Comparison of ENCODE assay signal across 8 cellular contexts in genomic region chr14:34693228-34693939, GRCh38. TPM values are rescaled to one million over a fixed set of nuclear protein-coding genes. Genes with fewer than 3 reads are reported as not detected.
DNase-seq lines count a peak whose midpoint lies in the region; ATAC-seq, FAIRE-seq and TF ChIP-seq lines count a peak whose summit lies in the region.

No MANE protein-coding gene starts in this region.

- TSS peak; percentile 88 for BruUV-seq in PC-9 (replicated peaks; lab: Mats Ljungman, UMichigan)

- H3K9me3 ChIP-seq in PC-9 (ENCODE audit: insufficient read depth, low read depth), result no peaks in the 10 kb centered on the region
- H3K9me3 ChIP-seq in colonic mucosa, result no peaks in the 10 kb centered on the region

- intact Hi-C loops in PC-9 (cut with micrococcal nuclease; ENCODE audit: unreplicated experiment) (no loop called here), colonic mucosa (cut with DNase I) (no loop called here), posterior vena cava (cut with DNase I) (no loop called here)

- peak overlapping the region; percentile 47 for H3K56ac ChIP-seq in mesendoderm (ENCODE audit: low read length)

- H3K27me3 ChIP-seq in PC-9 (ENCODE audit: insufficient read depth, low read depth), result no peaks in the 10 kb centered on the region
- H3K27me3 ChIP-seq in colonic mucosa, result no peaks in the 10 kb centered on the region
- no peaks in the 10 kb centered on the region for H3K27me3 ChIP-seq in mesendoderm (ENCODE audit: insufficient read depth, low read length, poor library complexity)

- H3K4ac ChIP-seq in mesendoderm (ENCODE audit: low read depth, low read length), result no peak overlapping the region

- H3K4me1 ChIP-seq in PC-9 (replicated peaks; ENCODE audit: insufficient read depth) (no peaks in the 10 kb centered on the region), colonic mucosa (no peaks in the 10 kb centered on the region), mesendoderm (ENCODE audit: control insufficient read depth, low read depth, low read length) (no peaks in the 10 kb centered on the region)

- no peak overlapping the region for H2AFZ ChIP-seq in PC-9

- no peak overlapping the region for H2BK5ac ChIP-seq in mesendoderm (ENCODE audit: low read length)

- CTCF ChIA-PET in PC-9 (lab: Charles Lee), result interaction anchor here (0.8 to 1.0 kb wide), 2 partner anchors 21 to 30 kb away, joined by 3 to 4 read pairs; no protein-coding TSS in a partner anchor

- H3K9ac ChIP-seq in colonic mucosa (ENCODE audit: low read depth in 2 of 2, low read length in 2 of 2) (peak overlapping the region in 1 of 2 donors; percentile 8), mesendoderm (ENCODE audit: low read length) (no peak overlapping the region)

- no peak overlapping the region for H3K23ac ChIP-seq in mesendoderm (ENCODE audit: low read length)

- H3K79me2 ChIP-seq in PC-9 (ENCODE audit: low read depth), result no peaks in the 10 kb centered on the region
- H3K79me2 ChIP-seq in mesendoderm (ENCODE audit: control insufficient read depth, insufficient read depth, low read length), result no peaks in the 10 kb centered on the region

- no peak overlapping the region for H2BK120ac ChIP-seq in mesendoderm (ENCODE audit: low read depth, low read length)

- no peak overlapping the region for H4K5ac ChIP-seq in mesendoderm (ENCODE audit: low read length)

- H3K9me2 ChIP-seq in PC-9 (ENCODE audit: insufficient read depth), result no peaks in the 10 kb centered on the region

- TF ChIP-seq POLR2A in GM12891 (IDR thresholded peaks at IDR 0.05; ENCODE audit: low read depth, low read length), result no peak

- no peak overlapping the region for H3K4me3 ChIP-seq in PC-9
- H3K4me3 ChIP-seq in colonic mucosa, result peak overlapping the region; percentile 25
- no peak overlapping the region for H3K4me3 ChIP-seq in mesendoderm (ENCODE audit: low read length)

- H3K27ac ChIP-seq in PC-9 (no peak overlapping the region), colonic mucosa (no peak overlapping the region), mesendoderm (ENCODE audit: low read depth, low read length) (no peak overlapping the region)

- no peak overlapping the region for H4K8ac ChIP-seq in mesendoderm (ENCODE audit: low read depth, low read length)

- peak; percentile 41 for FAIRE-seq in GM12891 (lab: Jason Lieb, UNC)

- H3K79me1 ChIP-seq in mesendoderm (ENCODE audit: low read length), result no peaks in the 10 kb centered on the region

- H3K36me3 ChIP-seq in PC-9 (ENCODE audit: low read depth) (no peaks in the 10 kb centered on the region), colonic mucosa (no peaks in the 10 kb centered on the region), mesendoderm (ENCODE audit: control insufficient read depth, insufficient read depth, low read length) (no peaks in the 10 kb centered on the region)

- H4K20me1 ChIP-seq in PC-9 (ENCODE audit: insufficient read depth), result no peaks in the 10 kb centered on the region

- no peak for TF ChIP-seq CTCF in PC-9 (conservative IDR thresholded peaks at IDR 0.05)
- TF ChIP-seq CTCF in colonic mucosa (IDR thresholded peaks at IDR 0.05), result no peak

- H2AK5ac ChIP-seq in mesendoderm (ENCODE audit: low read length), result no peak overlapping the region

- H3K18ac ChIP-seq in mesendoderm (ENCODE audit: low read length), result no peak overlapping the region

- no peaks in the 10 kb centered on the region; the same call in 1 of the 2 replicates for H3F3A ChIP-seq in PC-9 (ENCODE audit: insufficient read depth, low read depth)

- DNase-seq in GM12891 (ENCODE audit: insufficient read length, low spot score) (no peak), PC-9 (peak in 1 of 2 experiments; percentile 67), colonic mucosa (peak; percentile 57), mesendoderm (peak; percentile 77), CD1c-positive myeloid dendritic cell (ENCODE audit: extremely low spot score) (no peak), medulla oblongata (ENCODE audit: extremely low spot score) (no peak), posterior vena cava (ENCODE audit: low spot score) (no peak)

- H3K4me2 ChIP-seq in PC-9 (peak overlapping the region; percentile 23; the same call in 1 of the 2 replicates), mesendoderm (ENCODE audit: low read length) (peak overlapping the region; percentile 2)

- no peak for ATAC-seq in HG03135 (IDR thresholded peaks at IDR 0.05; ENCODE audit: unreplicated experiment)

- no CpG with 5 or more reads among the region's 18 CpGs for WGBS in mesendoderm (ENCODE audit: extremely low coverage, insufficient coverage, low lambda C conversion rate)

- H2BK15ac ChIP-seq in mesendoderm (replicated peaks; ENCODE audit: low read depth), result no peak overlapping the region

- POLR2A ChIA-PET in PC-9 (lab: Charles Lee; ENCODE audit: unreplicated experiment), result interaction anchor here (0.6 kb wide), 1 partner anchor 14 kb away, joined by 3 read pairs; no protein-coding TSS in a partner anchor

TF ChIP-seq in GM12891, 5 proteins besides CTCF, POLR2A, EP300 and RAD21:
- TF ChIP-seq TAF1 (IDR thresholded peaks at IDR 0.05; ENCODE audit: low read depth, low read length), result no peak
- no peak for TF ChIP-seq POLR2AphosphoS5 (IDR thresholded peaks at IDR 0.05; ENCODE audit: low read depth, low read length)
- TF ChIP-seq POU2F2 (IDR thresholded peaks at IDR 0.05; ENCODE audit: low read depth, low read length), result no peak
- TF ChIP-seq PAX5 (IDR thresholded peaks at IDR 0.05; ENCODE audit: insufficient read depth, low read length, severe bottlenecking), result no peak
- TF ChIP-seq SPI1 (IDR thresholded peaks at IDR 0.05; ENCODE audit: low read depth, low read length), result peak; percentile 64
TF ChIP-seq in GM12891: peak in this region for 1.

RNA-seq across cellular contexts. Expression of gene CFL2, which starts 21.0 kb away (rescaled TPM):
- polyA plus RNA-seq in GM12891 (2012; ENCODE audit: low read depth, missing spikeins), result 5.3 TPM
- total RNA-seq in PC-9 (2021) (18.5 and 30.5 TPM in 2 replicates), colonic mucosa (10 to 100 TPM in 1 of 2 donors, 1 to 10 TPM in 1; 7.0 to 44.8 TPM), posterior vena cava (100 to 1,000 TPM; 218 to 289 TPM)
- 25.3 TPM for polyA plus RNA-seq in mesendoderm (2013, experiment 1 of 2)
- polyA plus RNA-seq in mesendoderm (2013, experiment 2 of 2), result 26.6 TPM

Comparison
In these comparisons a context has a peak if more than half of its experiments do, and no peak if none do; other contexts are left out.
1. DNase-seq: peak in colonic mucosa (single experiment) and mesendoderm (single experiment); none in GM12891 (single experiment), CD1c-positive myeloid dendritic cell (single experiment), medulla oblongata (single experiment) and posterior vena cava (single experiment).